19 cellular contexts compared by ENCODE assay signal in the genomic region with DNA sequence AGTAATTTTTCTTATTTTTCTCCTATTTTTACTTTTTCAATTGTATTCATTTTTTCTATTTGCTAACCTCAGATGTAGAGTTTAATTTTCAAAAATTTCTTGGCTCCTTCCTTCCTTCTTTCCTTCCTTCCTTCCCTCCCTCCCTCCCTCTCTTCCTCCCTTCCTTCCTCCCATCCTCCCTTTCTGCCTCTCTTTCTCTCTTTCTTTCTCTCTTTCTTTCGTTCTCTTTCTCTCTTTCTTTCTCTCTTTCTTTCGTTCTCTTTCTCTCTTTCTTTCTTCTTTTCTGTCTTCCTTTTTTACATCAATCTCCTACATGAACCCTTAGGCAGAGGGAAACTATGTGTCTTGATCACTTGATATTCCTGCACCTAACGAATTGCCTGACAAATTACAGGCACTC. TPM values are rescaled to one million over a fixed set of nuclear protein-coding genes. Genes with fewer than 3 reads are reported as not detected.
A peak's percentile ranks its signal among the peaks of the same experiment; 100 is the strongest.
DNase-seq lines count a peak whose midpoint lies in the region; ATAC-seq and TF ChIP-seq lines count a peak whose summit lies in the region.
"Had no signal": no experiment of that assay in that cellular context is flagged by ENCODE, and none has a peak within 500 bp of the region (broad histone marks: within the 10 kb centered on the region; RNA-seq: fewer than 3 reads in every experiment).

No MANE protein-coding gene starts in this region.

- no peaks in the 10 kb centered on the region for H3K36me3 ChIP-seq in HEK293 (ENCODE audit: control insufficient read depth in 2 of 2, insufficient read depth in 1 of 2, low read length in 2 of 2)
- H3K36me3 ChIP-seq: BE2C, Peyer's patch had no signal

- H3K4me3 Mint-ChIP-seq in activated CD4-positive, alpha-beta T cell treated with anti-CD3 and anti-CD28 coated beads for 36 hours: no peak overlapping the region
- peak overlapping the region; percentile 1 for H3K4me3 Mint-ChIP-seq in activated naive CD4-positive, alpha-beta T cell treated with anti-CD3 and anti-CD28 coated beads, Interleukin-2, amount 50 U/mL, for 24 hours
- peak overlapping the region in 8 of 10 donors; percentile 7 to 59 (median 38) for H3K4me3 Mint-ChIP-seq in naive thymus-derived CD8-positive, alpha-beta T cell

- CTCF ChIA-PET in activated CD4-positive, alpha-beta T cell treated with anti-CD3 and anti-CD28 coated beads for 36 hours (lab: Charles Lee): no interaction called here
- CTCF ChIA-PET in HEK293 (lab: Yijun Ruan, JAX): no interaction called here

- H3K4me3 ChIP-seq in HEK293 (ENCODE audit: low read depth, low read length): no peak overlapping the region
- H3K4me3 ChIP-seq: Peyer's patch had no signal

- H3K4me1 Mint-ChIP-seq in activated CD4-positive, alpha-beta T cell treated with anti-CD3 and anti-CD28 coated beads for 36 hours: peaks cover 62% of the 10 kb centered on the region
- H3K4me1 Mint-ChIP-seq in activated naive CD4-positive, alpha-beta T cell treated with anti-CD3 and anti-CD28 coated beads, Interleukin-2, amount 50 U/mL, for 24 hours: peaks cover 80% of the 10 kb centered on the region
- H3K4me1 Mint-ChIP-seq in naive thymus-derived CD8-positive, alpha-beta T cell: peaks cover 25 to 67% (median 61%) of the 10 kb centered on the region in 4 donors

- H3K27me3 Mint-ChIP-seq in activated CD4-positive, alpha-beta T cell treated with anti-CD3 and anti-CD28 coated beads for 36 hours: no peaks in the 10 kb centered on the region
- H3K27me3 Mint-ChIP-seq in activated naive CD4-positive, alpha-beta T cell treated with anti-CD3 and anti-CD28 coated beads, Interleukin-2, amount 50 U/mL, for 24 hours: no peaks in the 10 kb centered on the region
- no peaks in the 10 kb centered on the region for H3K27me3 Mint-ChIP-seq in naive thymus-derived CD8-positive, alpha-beta T cell

- intact Hi-C loops in activated CD4-positive, alpha-beta T cell treated with anti-CD3 and anti-CD28 coated beads for 36 hours (cut with DNase I, micrococcal nuclease): no loop called here

- no peak for DNase-seq in activated CD4-positive, alpha-beta T cell treated with anti-CD3 and anti-CD28 coated beads for 36 hours
- DNase-seq in activated CD4-positive, alpha-beta T cell treated with anti-CD3 and anti-CD28 coated beads, Interleukin-2, amount 50 U/mL, for 48 hours: no peak
- DNase-seq in activated naive CD4-positive, alpha-beta T cell treated with Interleukin-2 at 50 U/mL for 16 hours: no peak
- DNase-seq in naive thymus-derived CD8-positive, alpha-beta T cell: no peak
- DNase-seq in amygdala (lab: John Stamatoyannopoulos, UW): no peak
- DNase-seq: BE2C; GOT3; NCI-H1092 treated with DMSO at 0.1 percent for 48 hours; NCI-H146; NCI-H2081; NCI-H2171 treated with DMSO at 0.1 percent for 48 hours; NCI-H446 treated with DMSO at 0.1 percent for 48 hours; NK-92 treated with Interleukin-12 subunit alpha and Interleukin-12 subunit beta, amount 100 ng/mL, for 24 hours; Peyer's patch had no signal

- no peak for TF ChIP-seq CTCF in HEK293 (tag by site-specific recombination; IDR thresholded peaks at IDR 0.05)

- H3K36me3 Mint-ChIP-seq in activated CD4-positive, alpha-beta T cell treated with anti-CD3 and anti-CD28 coated beads for 36 hours (ENCODE audit: low read depth): peaks cover 15% of the 10 kb centered on the region
- peaks cover 10% of the 10 kb centered on the region for H3K36me3 Mint-ChIP-seq in activated naive CD4-positive, alpha-beta T cell treated with anti-CD3 and anti-CD28 coated beads, Interleukin-2, amount 50 U/mL, for 24 hours
- peaks cover 0 to 17% (median 13%) of the 10 kb centered on the region in 3 donors for H3K36me3 Mint-ChIP-seq in naive thymus-derived CD8-positive, alpha-beta T cell

- POLR2A ChIA-PET in activated CD4-positive, alpha-beta T cell treated with anti-CD3 and anti-CD28 coated beads for 36 hours (lab: Charles Lee): no interaction called here
- POLR2A ChIA-PET in HEK293 (lab: Yijun Ruan, JAX): no interaction called here
- POLR2A ChIA-PET in naive thymus-derived CD8-positive, alpha-beta T cell (lab: Charles Lee): interaction anchor here (0.8 to 2.0 kb wide), 3 partner anchors 30 to 60 kb away, joined by 3 to 18 read pairs (median 9); no protein-coding TSS in a partner anchor

- no peaks in the 10 kb centered on the region; the same call in 1 of the 2 replicates for H3K9me3 ChIP-seq in HEK293 (ENCODE audit: control insufficient read depth, insufficient read depth, low read depth, low read length)
- H3K9me3 ChIP-seq: Peyer's patch had no signal

- peaks cover 11% of the 10 kb centered on the region for H3K9me3 Mint-ChIP-seq in activated CD4-positive, alpha-beta T cell treated with anti-CD3 and anti-CD28 coated beads for 36 hours (ENCODE audit: low read depth)
- H3K9me3 Mint-ChIP-seq in activated naive CD4-positive, alpha-beta T cell treated with anti-CD3 and anti-CD28 coated beads, Interleukin-2, amount 50 U/mL, for 24 hours: peaks cover 9% of the 10 kb centered on the region
- peaks cover 0 to 13% (median 4%) of the 10 kb centered on the region in 9 donors for H3K9me3 Mint-ChIP-seq in naive thymus-derived CD8-positive, alpha-beta T cell

- ATAC-seq in activated CD4-positive, alpha-beta T cell treated with anti-CD3 and anti-CD28 coated beads for 36 hours: no peak
- ATAC-seq in naive thymus-derived CD8-positive, alpha-beta T cell: no peak
- ATAC-seq in HG02763 (IDR thresholded peaks at IDR 0.05; ENCODE audit: unreplicated experiment): no peak
- ATAC-seq: HCT116 had no signal

- H3K4me1 ChIP-seq in HEK293 (ENCODE audit: control insufficient read depth, insufficient read depth, low read length): no peaks in the 10 kb centered on the region
- H3K4me1 ChIP-seq: BE2C, Peyer's patch had no signal

- H3K27ac Mint-ChIP-seq in activated CD4-positive, alpha-beta T cell treated with anti-CD3 and anti-CD28 coated beads for 36 hours: peak overlapping the region; percentile 40
- H3K27ac Mint-ChIP-seq in activated naive CD4-positive, alpha-beta T cell treated with anti-CD3 and anti-CD28 coated beads, Interleukin-2, amount 50 U/mL, for 24 hours: peak overlapping the region; percentile 83
- peak overlapping the region; percentile 72 to 98 (median 90) for H3K27ac Mint-ChIP-seq in naive thymus-derived CD8-positive, alpha-beta T cell

- no peak overlapping the region for H3K27ac ChIP-seq in HEK293 (ENCODE audit: extremely low read depth, low read depth, low read length)
- H3K27ac ChIP-seq: Peyer's patch had no signal

TF ChIP-seq in HEK293, 187 proteins besides CTCF, POLR2A, EP300 and RAD21:
- TF ChIP-seq ZNF426 (tag by site-specific recombination; IDR thresholded peaks at IDR 0.05) (no peak), ZNF596 (tag by site-specific recombination; IDR thresholded peaks at IDR 0.05) (peak; percentile 68; the same call in 1 of the 2 replicates)

RNA-seq across cellular contexts. Expression of a gene that starts 12.4 kb away (rescaled TPM):
- total RNA-seq in activated CD4-positive, alpha-beta T cell treated with anti-CD3 and anti-CD28 coated beads for 36 hours: not detected
- under 1 TPM in 1 of 2 experiments, not detected in 1; 0.31 TPM for total RNA-seq in naive thymus-derived CD8-positive, alpha-beta T cell
- polyA plus RNA-seq in naive thymus-derived CD8-positive, alpha-beta T cell: not detected
- total RNA-seq: A172, Peyer's patch had no signal

RNA-seq across cellular contexts. Expression of a gene that starts 40.6 kb away (rescaled TPM):
- 1,000 to 10,000 TPM in 1 of 2 experiments, 100 to 1,000 TPM in 1; 918 to 1,852 TPM for total RNA-seq in activated CD4-positive, alpha-beta T cell treated with anti-CD3 and anti-CD28 coated beads for 36 hours
- 1,000 to 10,000 TPM; 1,266 to 1,370 TPM for total RNA-seq in naive thymus-derived CD8-positive, alpha-beta T cell
- polyA plus RNA-seq in naive thymus-derived CD8-positive, alpha-beta T cell: 1,000 to 10,000 TPM; 1,691 to 2,368 (median 2,237) TPM

Comparison
In these comparisons a context has a peak if more than half of its experiments do, and no peak if none do; other contexts are left out.
1. H3K27ac Mint-ChIP-seq: peak in every context shown above with its lines; median percentile 90 in naive thymus-derived CD8-positive, alpha-beta T cell; 83 in activated naive CD4-positive, alpha-beta T cell treated with anti-CD3 and anti-CD28 coated beads, Interleukin-2, amount 50 U/mL, for 24 hours; 40 in activated CD4-positive, alpha-beta T cell treated with anti-CD3 and anti-CD28 coated beads for 36 hours.